1 cellular context compared by ENCODE assay signal in the genomic region with DNA sequence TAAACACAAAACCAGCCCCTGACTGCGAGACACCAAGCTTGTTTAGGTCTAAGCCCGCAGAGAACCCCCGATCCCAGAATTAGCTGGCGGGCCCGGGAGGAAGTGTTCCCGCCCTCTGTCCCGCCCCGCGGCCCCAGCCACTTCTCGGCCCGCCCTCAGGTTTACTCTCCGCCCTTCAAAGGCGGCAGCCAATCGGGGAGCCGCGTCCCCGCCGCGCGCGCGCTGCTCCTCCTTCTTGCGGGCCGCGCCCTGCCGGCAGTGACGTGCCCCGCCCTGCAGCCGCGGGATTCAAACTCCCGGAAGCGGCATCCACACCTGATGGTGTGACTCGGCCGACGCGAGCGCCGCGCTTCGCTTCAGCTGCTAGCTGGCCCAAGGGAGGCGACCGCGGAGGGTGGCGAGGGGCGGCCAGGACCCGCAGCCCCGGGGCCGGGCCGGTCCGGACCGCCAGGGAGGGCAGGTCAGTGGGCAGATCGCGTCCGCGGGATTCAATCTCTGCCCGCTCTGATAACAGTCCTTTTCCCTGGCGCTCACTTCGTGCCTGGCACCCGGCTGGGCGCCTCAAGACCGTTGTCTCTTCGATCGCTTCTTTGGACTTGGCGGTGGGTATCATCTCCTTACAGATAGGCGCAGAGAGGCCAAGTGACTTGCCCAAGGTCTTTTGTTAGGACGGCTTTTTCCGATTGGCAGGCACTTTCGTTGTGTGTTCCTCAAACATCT.
TF ChIP-seq lines count a peak whose summit lies in the region.

A gene (plus strand): TSS at position 291 of the 720 bp plus-strand sequence. CDS start 3,440 bp downstream, outside the sequence.

TF ChIP-seq in K562, 482 proteins besides CTCF, POLR2A, EP300 and RAD21 (continued from another document and continues in another):
- TF ChIP-seq, protein P1, sequence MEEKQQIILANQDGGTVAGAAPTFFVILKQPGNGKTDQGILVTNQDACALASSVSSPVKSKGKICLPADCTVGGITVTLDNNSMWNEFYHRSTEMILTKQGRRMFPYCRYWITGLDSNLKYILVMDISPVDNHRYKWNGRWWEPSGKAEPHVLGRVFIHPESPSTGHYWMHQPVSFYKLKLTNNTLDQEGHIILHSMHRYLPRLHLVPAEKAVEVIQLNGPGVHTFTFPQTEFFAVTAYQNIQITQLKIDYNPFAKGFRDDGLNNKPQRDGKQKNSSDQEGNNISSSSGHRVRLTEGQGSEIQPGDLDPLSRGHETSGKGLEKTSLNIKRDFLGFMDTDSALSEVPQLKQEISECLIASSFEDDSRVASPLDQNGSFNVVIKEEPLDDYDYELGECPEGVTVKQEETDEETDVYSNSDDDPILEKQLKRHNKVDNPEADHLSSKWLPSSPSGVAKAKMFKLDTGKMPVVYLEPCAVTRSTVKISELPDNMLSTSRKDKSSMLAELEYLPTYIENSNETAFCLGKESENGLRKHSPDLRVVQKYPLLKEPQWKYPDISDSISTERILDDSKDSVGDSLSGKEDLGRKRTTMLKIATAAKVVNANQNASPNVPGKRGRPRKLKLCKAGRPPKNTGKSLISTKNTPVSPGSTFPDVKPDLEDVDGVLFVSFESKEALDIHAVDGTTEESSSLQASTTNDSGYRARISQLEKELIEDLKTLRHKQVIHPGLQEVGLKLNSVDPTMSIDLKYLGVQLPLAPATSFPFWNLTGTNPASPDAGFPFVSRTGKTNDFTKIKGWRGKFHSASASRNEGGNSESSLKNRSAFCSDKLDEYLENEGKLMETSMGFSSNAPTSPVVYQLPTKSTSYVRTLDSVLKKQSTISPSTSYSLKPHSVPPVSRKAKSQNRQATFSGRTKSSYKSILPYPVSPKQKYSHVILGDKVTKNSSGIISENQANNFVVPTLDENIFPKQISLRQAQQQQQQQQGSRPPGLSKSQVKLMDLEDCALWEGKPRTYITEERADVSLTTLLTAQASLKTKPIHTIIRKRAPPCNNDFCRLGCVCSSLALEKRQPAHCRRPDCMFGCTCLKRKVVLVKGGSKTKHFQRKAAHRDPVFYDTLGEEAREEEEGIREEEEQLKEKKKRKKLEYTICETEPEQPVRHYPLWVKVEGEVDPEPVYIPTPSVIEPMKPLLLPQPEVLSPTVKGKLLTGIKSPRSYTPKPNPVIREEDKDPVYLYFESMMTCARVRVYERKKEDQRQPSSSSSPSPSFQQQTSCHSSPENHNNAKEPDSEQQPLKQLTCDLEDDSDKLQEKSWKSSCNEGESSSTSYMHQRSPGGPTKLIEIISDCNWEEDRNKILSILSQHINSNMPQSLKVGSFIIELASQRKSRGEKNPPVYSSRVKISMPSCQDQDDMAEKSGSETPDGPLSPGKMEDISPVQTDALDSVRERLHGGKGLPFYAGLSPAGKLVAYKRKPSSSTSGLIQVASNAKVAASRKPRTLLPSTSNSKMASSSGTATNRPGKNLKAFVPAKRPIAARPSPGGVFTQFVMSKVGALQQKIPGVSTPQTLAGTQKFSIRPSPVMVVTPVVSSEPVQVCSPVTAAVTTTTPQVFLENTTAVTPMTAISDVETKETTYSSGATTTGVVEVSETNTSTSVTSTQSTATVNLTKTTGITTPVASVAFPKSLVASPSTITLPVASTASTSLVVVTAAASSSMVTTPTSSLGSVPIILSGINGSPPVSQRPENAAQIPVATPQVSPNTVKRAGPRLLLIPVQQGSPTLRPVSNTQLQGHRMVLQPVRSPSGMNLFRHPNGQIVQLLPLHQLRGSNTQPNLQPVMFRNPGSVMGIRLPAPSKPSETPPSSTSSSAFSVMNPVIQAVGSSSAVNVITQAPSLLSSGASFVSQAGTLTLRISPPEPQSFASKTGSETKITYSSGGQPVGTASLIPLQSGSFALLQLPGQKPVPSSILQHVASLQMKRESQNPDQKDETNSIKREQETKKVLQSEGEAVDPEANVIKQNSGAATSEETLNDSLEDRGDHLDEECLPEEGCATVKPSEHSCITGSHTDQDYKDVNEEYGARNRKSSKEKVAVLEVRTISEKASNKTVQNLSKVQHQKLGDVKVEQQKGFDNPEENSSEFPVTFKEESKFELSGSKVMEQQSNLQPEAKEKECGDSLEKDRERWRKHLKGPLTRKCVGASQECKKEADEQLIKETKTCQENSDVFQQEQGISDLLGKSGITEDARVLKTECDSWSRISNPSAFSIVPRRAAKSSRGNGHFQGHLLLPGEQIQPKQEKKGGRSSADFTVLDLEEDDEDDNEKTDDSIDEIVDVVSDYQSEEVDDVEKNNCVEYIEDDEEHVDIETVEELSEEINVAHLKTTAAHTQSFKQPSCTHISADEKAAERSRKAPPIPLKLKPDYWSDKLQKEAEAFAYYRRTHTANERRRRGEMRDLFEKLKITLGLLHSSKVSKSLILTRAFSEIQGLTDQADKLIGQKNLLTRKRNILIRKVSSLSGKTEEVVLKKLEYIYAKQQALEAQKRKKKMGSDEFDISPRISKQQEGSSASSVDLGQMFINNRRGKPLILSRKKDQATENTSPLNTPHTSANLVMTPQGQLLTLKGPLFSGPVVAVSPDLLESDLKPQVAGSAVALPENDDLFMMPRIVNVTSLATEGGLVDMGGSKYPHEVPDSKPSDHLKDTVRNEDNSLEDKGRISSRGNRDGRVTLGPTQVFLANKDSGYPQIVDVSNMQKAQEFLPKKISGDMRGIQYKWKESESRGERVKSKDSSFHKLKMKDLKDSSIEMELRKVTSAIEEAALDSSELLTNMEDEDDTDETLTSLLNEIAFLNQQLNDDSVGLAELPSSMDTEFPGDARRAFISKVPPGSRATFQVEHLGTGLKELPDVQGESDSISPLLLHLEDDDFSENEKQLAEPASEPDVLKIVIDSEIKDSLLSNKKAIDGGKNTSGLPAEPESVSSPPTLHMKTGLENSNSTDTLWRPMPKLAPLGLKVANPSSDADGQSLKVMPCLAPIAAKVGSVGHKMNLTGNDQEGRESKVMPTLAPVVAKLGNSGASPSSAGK (IDR thresholded peaks at IDR 0.05) = peak; percentile 54
- peak; percentile 98 for TF ChIP-seq SAP30 (IDR thresholded peaks at IDR 0.05; ENCODE audit: borderline replicate concordance, insufficient read depth, low read depth, low read length, poor library complexity, severe bottlenecking)
- no peak for TF ChIP-seq EWSR1 (IDR thresholded peaks at IDR 0.05; ENCODE audit: borderline replicate concordance, low read depth, partially characterized antibody)
- TF ChIP-seq, protein P2, sequence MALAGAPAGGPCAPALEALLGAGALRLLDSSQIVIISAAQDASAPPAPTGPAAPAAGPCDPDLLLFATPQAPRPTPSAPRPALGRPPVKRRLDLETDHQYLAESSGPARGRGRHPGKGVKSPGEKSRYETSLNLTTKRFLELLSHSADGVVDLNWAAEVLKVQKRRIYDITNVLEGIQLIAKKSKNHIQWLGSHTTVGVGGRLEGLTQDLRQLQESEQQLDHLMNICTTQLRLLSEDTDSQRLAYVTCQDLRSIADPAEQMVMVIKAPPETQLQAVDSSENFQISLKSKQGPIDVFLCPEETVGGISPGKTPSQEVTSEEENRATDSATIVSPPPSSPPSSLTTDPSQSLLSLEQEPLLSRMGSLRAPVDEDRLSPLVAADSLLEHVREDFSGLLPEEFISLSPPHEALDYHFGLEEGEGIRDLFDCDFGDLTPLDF (CRISPR knock-in tag; IDR thresholded peaks at IDR 0.05) = peak; percentile 85; the same call in 1 of the 2 replicates
- peak; percentile 43 to 79; a peak in 1 of 4 replicates for TF ChIP-seq SIN3A (IDR thresholded peaks at IDR 0.05; ENCODE audit: borderline replicate concordance in 2 of 2, control insufficient read depth in 1 of 2, low read depth in 2 of 2, low read length in 2 of 2)
- TF ChIP-seq, protein P3, sequence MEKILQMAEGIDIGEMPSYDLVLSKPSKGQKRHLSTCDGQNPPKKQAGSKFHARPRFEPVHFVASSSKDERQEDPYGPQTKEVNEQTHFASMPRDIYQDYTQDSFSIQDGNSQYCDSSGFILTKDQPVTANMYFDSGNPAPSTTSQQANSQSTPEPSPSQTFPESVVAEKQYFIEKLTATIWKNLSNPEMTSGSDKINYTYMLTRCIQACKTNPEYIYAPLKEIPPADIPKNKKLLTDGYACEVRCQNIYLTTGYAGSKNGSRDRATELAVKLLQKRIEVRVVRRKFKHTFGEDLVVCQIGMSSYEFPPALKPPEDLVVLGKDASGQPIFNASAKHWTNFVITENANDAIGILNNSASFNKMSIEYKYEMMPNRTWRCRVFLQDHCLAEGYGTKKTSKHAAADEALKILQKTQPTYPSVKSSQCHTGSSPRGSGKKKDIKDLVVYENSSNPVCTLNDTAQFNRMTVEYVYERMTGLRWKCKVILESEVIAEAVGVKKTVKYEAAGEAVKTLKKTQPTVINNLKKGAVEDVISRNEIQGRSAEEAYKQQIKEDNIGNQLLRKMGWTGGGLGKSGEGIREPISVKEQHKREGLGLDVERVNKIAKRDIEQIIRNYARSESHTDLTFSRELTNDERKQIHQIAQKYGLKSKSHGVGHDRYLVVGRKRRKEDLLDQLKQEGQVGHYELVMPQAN (IDR thresholded peaks at IDR 0.05; ENCODE audit: borderline replicate concordance) = peak; percentile 53; the same call in 1 of the 2 replicates
- no peak for TF ChIP-seq ZNF76 (CRISPR knock-in tag; IDR thresholded peaks at IDR 0.05; ENCODE audit: borderline replicate concordance)
- TF ChIP-seq ETV6 (IDR thresholded peaks at IDR 0.05; ENCODE audit: borderline replicate concordance in 1 of 2, low read depth in 2 of 2, low read length in 1 of 2) = no peak
- no peak for TF ChIP-seq ETV6 (CRISPR knock-in tag; IDR thresholded peaks at IDR 0.05; ENCODE audit: borderline replicate concordance)
- TF ChIP-seq CCNT2 (IDR thresholded peaks at IDR 0.05; ENCODE audit: borderline replicate concordance, extremely low read depth, insufficient read length, low read depth, low read length) = peak; percentile 39
- peak; percentile 34 for TF ChIP-seq FIP1L1 (IDR thresholded peaks at IDR 0.05; ENCODE audit: low read depth, low read length, poor library complexity, severe bottlenecking)
- TF ChIP-seq, protein P4, sequence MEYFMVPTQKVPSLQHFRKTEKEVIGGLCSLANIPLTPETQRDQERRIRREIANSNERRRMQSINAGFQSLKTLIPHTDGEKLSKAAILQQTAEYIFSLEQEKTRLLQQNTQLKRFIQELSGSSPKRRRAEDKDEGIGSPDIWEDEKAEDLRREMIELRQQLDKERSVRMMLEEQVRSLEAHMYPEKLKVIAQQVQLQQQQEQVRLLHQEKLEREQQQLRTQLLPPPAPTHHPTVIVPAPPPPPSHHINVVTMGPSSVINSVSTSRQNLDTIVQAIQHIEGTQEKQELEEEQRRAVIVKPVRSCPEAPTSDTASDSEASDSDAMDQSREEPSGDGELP (CRISPR knock-in tag; IDR thresholded peaks at IDR 0.05; ENCODE audit: borderline replicate concordance) = peak; percentile 92
- TF ChIP-seq ATF1 (CRISPR knock-in tag; IDR thresholded peaks at IDR 0.05) = no peak
- peak; percentile 88 for TF ChIP-seq ATF1 (tag; IDR thresholded peaks at IDR 0.05)
- TF ChIP-seq RB1 (IDR thresholded peaks at IDR 0.05; ENCODE audit: low read depth) = peak; percentile 74; the same call in 1 of the 2 replicates
- TF ChIP-seq, protein P5, sequence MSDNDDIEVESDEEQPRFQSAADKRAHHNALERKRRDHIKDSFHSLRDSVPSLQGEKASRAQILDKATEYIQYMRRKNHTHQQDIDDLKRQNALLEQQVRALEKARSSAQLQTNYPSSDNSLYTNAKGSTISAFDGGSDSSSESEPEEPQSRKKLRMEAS (CRISPR knock-in tag; IDR thresholded peaks at IDR 0.05) = 0 out of 2 replicates have a peak, but pooled peaks have one; percentile 18
- TF ChIP-seq TBP (optimal IDR thresholded peaks at IDR 0.05; ENCODE audit: low read depth, low read length) = peak; percentile 51
- TF ChIP-seq TAF1 (IDR thresholded peaks at IDR 0.05; ENCODE audit: control insufficient read depth, extremely low read depth, insufficient read depth, low read length, severe bottlenecking) = peak; percentile 70
- TF ChIP-seq, protein P6, sequence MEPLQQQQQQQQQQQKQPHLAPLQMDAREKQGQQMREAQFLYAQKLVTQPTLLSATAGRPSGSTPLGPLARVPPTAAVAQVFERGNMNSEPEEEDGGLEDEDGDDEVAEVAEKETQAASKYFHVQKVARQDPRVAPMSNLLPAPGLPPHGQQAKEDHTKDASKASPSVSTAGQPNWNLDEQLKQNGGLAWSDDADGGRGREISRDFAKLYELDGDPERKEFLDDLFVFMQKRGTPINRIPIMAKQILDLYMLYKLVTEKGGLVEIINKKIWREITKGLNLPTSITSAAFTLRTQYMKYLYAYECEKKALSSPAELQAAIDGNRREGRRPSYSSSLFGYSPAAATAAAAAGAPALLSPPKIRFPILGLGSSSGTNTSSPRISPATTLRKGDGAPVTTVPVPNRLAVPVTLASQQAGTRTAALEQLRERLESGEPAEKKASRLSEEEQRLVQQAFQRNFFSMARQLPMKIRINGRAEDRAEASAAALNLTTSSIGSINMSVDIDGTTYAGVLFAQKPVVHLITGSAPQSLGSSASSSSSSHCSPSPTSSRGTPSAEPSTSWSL (CRISPR knock-in tag; IDR thresholded peaks at IDR 0.05; ENCODE audit: borderline replicate concordance) = no peak
- TF ChIP-seq JUND (IDR thresholded peaks at IDR 0.05; ENCODE audit: borderline replicate concordance, low read depth, low read length) = peak; percentile 37; the same call in 1 of the 2 replicates
- no peak for TF ChIP-seq JUND (tag; IDR thresholded peaks at IDR 0.05; ENCODE audit: borderline replicate concordance, low read depth, low read length)
- peak; percentile 64 for TF ChIP-seq KLF1 (tag; IDR thresholded peaks at IDR 0.05)
- TF ChIP-seq, protein P7, sequence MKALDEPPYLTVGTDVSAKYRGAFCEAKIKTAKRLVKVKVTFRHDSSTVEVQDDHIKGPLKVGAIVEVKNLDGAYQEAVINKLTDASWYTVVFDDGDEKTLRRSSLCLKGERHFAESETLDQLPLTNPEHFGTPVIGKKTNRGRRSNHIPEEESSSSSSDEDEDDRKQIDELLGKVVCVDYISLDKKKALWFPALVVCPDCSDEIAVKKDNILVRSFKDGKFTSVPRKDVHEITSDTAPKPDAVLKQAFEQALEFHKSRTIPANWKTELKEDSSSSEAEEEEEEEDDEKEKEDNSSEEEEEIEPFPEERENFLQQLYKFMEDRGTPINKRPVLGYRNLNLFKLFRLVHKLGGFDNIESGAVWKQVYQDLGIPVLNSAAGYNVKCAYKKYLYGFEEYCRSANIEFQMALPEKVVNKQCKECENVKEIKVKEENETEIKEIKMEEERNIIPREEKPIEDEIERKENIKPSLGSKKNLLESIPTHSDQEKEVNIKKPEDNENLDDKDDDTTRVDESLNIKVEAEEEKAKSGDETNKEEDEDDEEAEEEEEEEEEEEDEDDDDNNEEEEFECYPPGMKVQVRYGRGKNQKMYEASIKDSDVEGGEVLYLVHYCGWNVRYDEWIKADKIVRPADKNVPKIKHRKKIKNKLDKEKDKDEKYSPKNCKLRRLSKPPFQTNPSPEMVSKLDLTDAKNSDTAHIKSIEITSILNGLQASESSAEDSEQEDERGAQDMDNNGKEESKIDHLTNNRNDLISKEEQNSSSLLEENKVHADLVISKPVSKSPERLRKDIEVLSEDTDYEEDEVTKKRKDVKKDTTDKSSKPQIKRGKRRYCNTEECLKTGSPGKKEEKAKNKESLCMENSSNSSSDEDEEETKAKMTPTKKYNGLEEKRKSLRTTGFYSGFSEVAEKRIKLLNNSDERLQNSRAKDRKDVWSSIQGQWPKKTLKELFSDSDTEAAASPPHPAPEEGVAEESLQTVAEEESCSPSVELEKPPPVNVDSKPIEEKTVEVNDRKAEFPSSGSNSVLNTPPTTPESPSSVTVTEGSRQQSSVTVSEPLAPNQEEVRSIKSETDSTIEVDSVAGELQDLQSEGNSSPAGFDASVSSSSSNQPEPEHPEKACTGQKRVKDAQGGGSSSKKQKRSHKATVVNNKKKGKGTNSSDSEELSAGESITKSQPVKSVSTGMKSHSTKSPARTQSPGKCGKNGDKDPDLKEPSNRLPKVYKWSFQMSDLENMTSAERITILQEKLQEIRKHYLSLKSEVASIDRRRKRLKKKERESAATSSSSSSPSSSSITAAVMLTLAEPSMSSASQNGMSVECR (CRISPR knock-in tag; IDR thresholded peaks at IDR 0.05) = peak; percentile 69; the same call in 1 of the 2 replicates
- TF ChIP-seq L3MBTL2 (IDR thresholded peaks at IDR 0.05) = peak; percentile 86
- peak; percentile 92 for TF ChIP-seq CXXC5 (CRISPR knock-in tag; IDR thresholded peaks at IDR 0.05)
- no peak for TF ChIP-seq ZNF586 (CRISPR knock-in tag; conservative IDR thresholded peaks at IDR 0.05)
- TF ChIP-seq GABPA (tag; conservative IDR thresholded peaks at IDR 0.05; ENCODE audit: low read depth) = peak; percentile 91
- peak; percentile 67 for TF ChIP-seq SUPT5H (IDR thresholded peaks at IDR 0.05)
- TF ChIP-seq NFYB (IDR thresholded peaks at IDR 0.05; ENCODE audit: extremely low read depth, insufficient read length) = peak; percentile 18
